Comparison of ENCODE assay signal across 8 cellular contexts in the genomic region with DNA sequence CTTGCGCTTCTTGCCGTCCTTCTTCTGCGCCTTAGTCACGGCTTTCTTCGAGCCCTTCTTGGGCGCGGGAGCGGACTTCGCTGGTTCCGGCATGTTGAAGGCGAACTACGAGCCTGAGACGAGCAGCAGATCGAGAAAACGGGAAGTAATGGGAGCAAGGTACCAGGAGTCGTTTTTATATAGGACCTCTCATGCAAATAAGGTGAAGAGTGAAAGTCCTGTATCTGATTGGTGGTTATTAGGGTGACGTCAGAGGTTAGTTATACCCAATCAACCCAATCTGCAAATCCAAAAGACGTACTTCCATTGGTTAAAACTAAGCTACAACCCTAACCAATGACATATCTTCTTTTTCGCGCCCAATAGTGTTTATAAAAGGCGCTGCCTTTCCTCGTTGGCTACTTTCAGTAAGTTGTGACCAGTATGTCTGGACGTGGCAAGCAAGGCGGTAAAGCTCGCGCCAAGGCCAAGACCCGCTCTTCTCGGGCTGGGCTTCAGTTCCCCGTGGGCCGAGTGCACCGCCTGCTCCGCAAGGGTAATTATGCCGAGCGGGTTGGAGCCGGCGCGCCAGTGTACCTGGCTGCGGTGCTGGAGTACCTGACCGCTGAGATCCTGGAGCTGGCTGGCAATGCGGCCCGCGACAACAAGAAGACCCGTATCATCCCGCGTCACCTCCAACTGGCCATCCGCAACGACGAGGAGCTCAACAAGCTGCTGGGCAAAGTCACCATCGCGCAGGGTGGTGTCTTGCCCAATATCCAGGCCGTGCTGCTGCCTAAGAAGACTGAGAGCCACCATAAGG.
DNase-seq lines count a peak whose midpoint lies in the region; ATAC-seq and TF ChIP-seq lines count a peak whose summit lies in the region.

No MANE protein-coding gene starts in this region.

- H3K27me3 ChIP-seq in SU-DHL-6 (ENCODE audit: low read length) = no peaks in the 10 kb centered on the region
- H3K27me3 ChIP-seq in aorta (ENCODE audit: control insufficient read depth in 1 of 2, insufficient read depth in 2 of 2, low read length in 1 of 2) = no peaks in the 10 kb centered on the region

- peak overlapping the region; percentile 56 for H3K4me2 ChIP-seq in SU-DHL-6 (ENCODE audit: low read depth, low read length, poor library complexity, severe bottlenecking)

- DNase-seq in GM13976 (ENCODE audit: low spot score) = peak; percentile 95
- DNase-seq in NCI-H1105 treated with DMSO at 0.1 percent for 48 hours (lab: John Stamatoyannopoulos, UW) = peak; percentile 99
- DNase-seq in amygdala (lab: John Stamatoyannopoulos, UW) = peak in 50 of 56 donors; percentile 9 to 95 (median 61)
- peak; percentile 75 for DNase-seq in left ventricle myocardium superior
- peak in 9 of 10 donors; percentile 34 to 94 (median 67) for DNase-seq in posterior cingulate gyrus
- DNase-seq in aorta = peak; percentile 87 to 90

- WGBS in aorta, 2 donors = 1 to 7% methylated on average over 51 of the region's 51 CpGs

- in situ Hi-C loops in GM13976 (cut with MboI; ENCODE audit: low sequenced_read_pairs, unreplicated experiment) = no loop called here

- no peak for TF ChIP-seq CTCF in GM13976 (IDR thresholded peaks at IDR 0.05; ENCODE audit: borderline replicate concordance, control extremely low read depth, extremely low read depth, insufficient read depth, missing control alignments)
- no peak for TF ChIP-seq CTCF in SU-DHL-6 (IDR thresholded peaks at IDR 0.05; ENCODE audit: insufficient read depth, low read length, poor library complexity, severe bottlenecking)

- H3K79me2 ChIP-seq in SU-DHL-6 (ENCODE audit: insufficient read depth, low read length) = peaks cover 5% of the 10 kb centered on the region; the same call in 1 of the 2 replicates

- H2AFZ ChIP-seq in SU-DHL-6 (ENCODE audit: low read depth, low read length, severe bottlenecking) = no peak overlapping the region

- H3K36me3 ChIP-seq in SU-DHL-6 (ENCODE audit: low read length) = no peaks in the 10 kb centered on the region
- H3K36me3 ChIP-seq in aorta (ENCODE audit: control insufficient read depth in 1 of 2, insufficient read depth in 2 of 2, low read length in 1 of 2) = no peaks in the 10 kb centered on the region

- H3K4me3 ChIP-seq in SU-DHL-6 (ENCODE audit: insufficient read depth, low read length, poor library complexity, severe bottlenecking) = peak overlapping the region; percentile 54
- H3K4me3 ChIP-seq in aorta (ENCODE audit: low read length in 2 of 2) = peak overlapping the region; percentile 44 to 85

- ATAC-seq in HG02759 (IDR thresholded peaks at IDR 0.05; ENCODE audit: unreplicated experiment) (peak; percentile 76), left ventricle myocardium superior (peak; percentile 97), aorta (ENCODE audit: low FRiP score) (peak; percentile 96)

- H3F3A ChIP-seq in SU-DHL-6 (ENCODE audit: insufficient read depth) = peaks cover 60% of the 10 kb centered on the region

- H4K20me1 ChIP-seq in SU-DHL-6 (ENCODE audit: low read depth, low read length) = no peaks in the 10 kb centered on the region

- H3K9ac ChIP-seq in SU-DHL-6 (ENCODE audit: low read length) = peak overlapping the region; percentile 72

- no peaks in the 10 kb centered on the region for H3K4me1 ChIP-seq in aorta (ENCODE audit: control insufficient read depth in 1 of 2, insufficient read depth in 2 of 2, low read length in 2 of 2)

- H3K9me3 ChIP-seq in SU-DHL-6 (ENCODE audit: insufficient read depth, low read length) (no peaks in the 10 kb centered on the region), aorta (ENCODE audit: control insufficient read depth, low read length) (no peaks in the 10 kb centered on the region)

- H3K27ac ChIP-seq in SU-DHL-6 (ENCODE audit: low read depth, low read length) (peak overlapping the region; percentile 95), aorta (ENCODE audit: low read depth in 1 of 2, low read length in 2 of 2) (peak overlapping the region in 1 of 2 donors; percentile 82)

- H3K9me2 ChIP-seq in SU-DHL-6 (replicated peaks; ENCODE audit: insufficient read depth, low read length) = no peaks in the 10 kb centered on the region

- intact Hi-C loops in left ventricle myocardium superior (cut with micrococcal nuclease) = no loop called here
- intact Hi-C loops in posterior cingulate gyrus (cut with DNase I) = no loop called here
- intact Hi-C loops in aorta (cut with DNase I) = loop anchor here (2.0 to 10.0 kb wide), 3 partner anchors 14 to 990 kb away; partner anchors contain the start of gene ABT1 (in 1 of the 2)

Comparison
In these comparisons a context has a peak if more than half of its experiments do, and no peak if none do; other contexts are left out.
1. intact Hi-C loops: an anchor here in aorta (2.0 to 10.0 kb wide); none called in left ventricle myocardium superior and posterior cingulate gyrus.